ENCODE assay signal across 8 cellular contexts in genomic region chr6:43228951-43229802, GRCh38. TPM values are rescaled to one million over a fixed set of nuclear protein-coding genes. Genes with fewer than 3 reads are reported as not detected.
DNase-seq lines count a peak whose midpoint lies in the region; ATAC-seq and TF ChIP-seq lines count a peak whose summit lies in the region.

A gene with protein sequence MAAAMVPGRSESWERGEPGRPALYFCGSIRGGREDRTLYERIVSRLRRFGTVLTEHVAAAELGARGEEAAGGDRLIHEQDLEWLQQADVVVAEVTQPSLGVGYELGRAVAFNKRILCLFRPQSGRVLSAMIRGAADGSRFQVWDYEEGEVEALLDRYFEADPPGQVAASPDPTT (minus strand): TSS chr6:43229481. CDS start chr6:43229456, 25 bp downstream.

- H3K4me3 Mint-ChIP-seq in type B pancreatic cell = peak within 1 kb of the TSS; percentile 89

- no peaks in the 10 kb centered on the region for H3K4me1 Mint-ChIP-seq in type B pancreatic cell (ENCODE audit: unreplicated experiment)

- H3K36me3 ChIP-seq in DND-41 (ENCODE audit: insufficient read depth, low read length) (peaks cover 15% of the 10 kb centered on the region), adipocyte (ENCODE audit: control insufficient read depth, insufficient read depth, low read length, severe bottlenecking) (peaks cover 9% of the 10 kb centered on the region), heart right ventricle (peaks cover 0 to 11% (median 0%) of the 10 kb centered on the region in 9 donors)

- peak within 1 kb of the TSS; percentile 84 for H3K27ac Mint-ChIP-seq in type B pancreatic cell

- DNase-seq in DND-41 (peak; percentile 79), KG1 (lab: John Stamatoyannopoulos, UW) (peak; percentile 26), SW480 (ENCODE audit: low spot score) (peak; percentile 57), adipocyte (ENCODE audit: low read depth) (peak; percentile 88), heart right ventricle (peak; percentile 63 to 82), posterior cingulate gyrus (peak; percentile 69 to 98 (median 80)), type B pancreatic cell (ENCODE audit: extremely low spot score, unreplicated experiment) (peak; percentile 90)

- peak within 1 kb of the TSS; percentile 78 for H3K4me2 ChIP-seq in DND-41 (ENCODE audit: insufficient read depth, low read length)

- peak within 1 kb of the TSS; percentile 65 for H3K27ac ChIP-seq in DND-41 (ENCODE audit: low read length)
- H3K27ac ChIP-seq in heart right ventricle = peak within 1 kb of the TSS in 8 of 10 donors; percentile 21 to 84 (median 42)

- peaks cover 4% of the 10 kb centered on the region for H3K36me3 Mint-ChIP-seq in type B pancreatic cell

- peak within 1 kb of the TSS; percentile 83 for H2AFZ ChIP-seq in DND-41 (ENCODE audit: low read depth, low read length)

- WGBS in heart right ventricle, 2 donors = 2 to 3% methylated on average over 72 to 82 of the region's 82 CpGs

- peaks cover 36% of the 10 kb centered on the region for H3K4me1 ChIP-seq in DND-41 (ENCODE audit: insufficient read depth, low read length)
- H3K4me1 ChIP-seq in adipocyte (ENCODE audit: control insufficient read depth, insufficient read depth, low read length) = no peaks in the 10 kb centered on the region
- peaks cover 0 to 28% (median 7%) of the 10 kb centered on the region in 9 donors for H3K4me1 ChIP-seq in heart right ventricle

- intact Hi-C loops in heart right ventricle (cut with DNase I) = no loop called here
- intact Hi-C loops in posterior cingulate gyrus (cut with DNase I) = no loop called here

- no peaks in the 10 kb centered on the region for H3K9me3 ChIP-seq in DND-41 (ENCODE audit: insufficient read depth, low read length, severe bottlenecking)
- no peaks in the 10 kb centered on the region for H3K9me3 ChIP-seq in adipocyte (ENCODE audit: control insufficient read depth, low read length)
- no peaks in the 10 kb centered on the region for H3K9me3 ChIP-seq in heart right ventricle

- H4K20me1 ChIP-seq in DND-41 (ENCODE audit: insufficient read depth, low read length) = no peaks in the 10 kb centered on the region; the same call in 1 of the 2 replicates

- peaks cover 9% of the 10 kb centered on the region for H3K79me2 ChIP-seq in DND-41 (ENCODE audit: insufficient read depth, low read length)

- H3K9ac ChIP-seq in DND-41 (ENCODE audit: low read depth, low read length) = peak within 1 kb of the TSS; percentile 69
- H3K9ac ChIP-seq in adipocyte (ENCODE audit: low read length) = peak within 1 kb of the TSS; percentile 86

- H3K27me3 Mint-ChIP-seq in type B pancreatic cell = peaks cover 22% of the 10 kb centered on the region

- H3K27me3 ChIP-seq in DND-41 (ENCODE audit: insufficient read depth, low read length, poor library complexity) = peaks cover 3% of the 10 kb centered on the region
- H3K27me3 ChIP-seq in adipocyte (replicated peaks; ENCODE audit: control insufficient read depth, insufficient read depth, low read length) = peaks cover 23% of the 10 kb centered on the region
- H3K27me3 ChIP-seq in heart right ventricle = peaks cover 0 to 12% (median 0%) of the 10 kb centered on the region in 7 donors

- peak; percentile 95 for TF ChIP-seq CTCF in DND-41 (IDR thresholded peaks at IDR 0.05; ENCODE audit: borderline replicate concordance, extremely low read depth, low read length, poor library complexity, severe bottlenecking)
- TF ChIP-seq CTCF in heart right ventricle (IDR thresholded peaks at IDR 0.05) = peak; percentile 82 to 97 (median 92)
- peak; percentile 97 for TF ChIP-seq CTCF in type B pancreatic cell (conservative IDR thresholded peaks at IDR 0.05)

- H3K4me3 ChIP-seq in DND-41 (ENCODE audit: low read depth in 1 of 2, low read length in 2 of 2) (peak within 1 kb of the TSS; percentile 22 to 64; a peak in 3 of 4 replicates), adipocyte (ENCODE audit: low read length) (peak within 1 kb of the TSS; percentile 84), heart right ventricle (peak within 1 kb of the TSS in 9 of 10 donors; percentile 56 to 90 (median 64))

- no peaks in the 10 kb centered on the region for H3K9me3 Mint-ChIP-seq in type B pancreatic cell

- ATAC-seq in DND-41 (ENCODE audit: insufficient read depth, low read depth) (peak; percentile 93), GM21515 (IDR thresholded peaks at IDR 0.05; ENCODE audit: unreplicated experiment) (peak; percentile 64), heart right ventricle (peak; percentile 91 to 98 (median 95))

RNA-seq across cellular contexts. Expression of the gene that starts here (rescaled TPM):
- 10 to 100 TPM; 16.0 to 29.6 (median 25.7) TPM for total RNA-seq in heart right ventricle
- 10 to 100 TPM; 25.0 to 51.3 TPM for polyA plus RNA-seq in heart right ventricle
- total RNA-seq in type B pancreatic cell (ENCODE audit: low replicate concordance) = 47.8 and 52.3 TPM in 2 replicates

Comparison
In these comparisons a context has a peak if more than half of its experiments do, and no peak if none do; other contexts are left out.
1. Peak in every context shown above with its lines: DNase-seq, ATAC-seq, H3K4me3 ChIP-seq and H3K27ac ChIP-seq.
2. DNase-seq: peak in every context shown above with its lines; median percentile 90 in type B pancreatic cell; 88 in adipocyte; 80 in posterior cingulate gyrus; 79 in DND-41; 72 in heart right ventricle; 57 in SW480; 26 in KG1.